1 cellular context compared by ENCODE assay signal in the genomic region with DNA sequence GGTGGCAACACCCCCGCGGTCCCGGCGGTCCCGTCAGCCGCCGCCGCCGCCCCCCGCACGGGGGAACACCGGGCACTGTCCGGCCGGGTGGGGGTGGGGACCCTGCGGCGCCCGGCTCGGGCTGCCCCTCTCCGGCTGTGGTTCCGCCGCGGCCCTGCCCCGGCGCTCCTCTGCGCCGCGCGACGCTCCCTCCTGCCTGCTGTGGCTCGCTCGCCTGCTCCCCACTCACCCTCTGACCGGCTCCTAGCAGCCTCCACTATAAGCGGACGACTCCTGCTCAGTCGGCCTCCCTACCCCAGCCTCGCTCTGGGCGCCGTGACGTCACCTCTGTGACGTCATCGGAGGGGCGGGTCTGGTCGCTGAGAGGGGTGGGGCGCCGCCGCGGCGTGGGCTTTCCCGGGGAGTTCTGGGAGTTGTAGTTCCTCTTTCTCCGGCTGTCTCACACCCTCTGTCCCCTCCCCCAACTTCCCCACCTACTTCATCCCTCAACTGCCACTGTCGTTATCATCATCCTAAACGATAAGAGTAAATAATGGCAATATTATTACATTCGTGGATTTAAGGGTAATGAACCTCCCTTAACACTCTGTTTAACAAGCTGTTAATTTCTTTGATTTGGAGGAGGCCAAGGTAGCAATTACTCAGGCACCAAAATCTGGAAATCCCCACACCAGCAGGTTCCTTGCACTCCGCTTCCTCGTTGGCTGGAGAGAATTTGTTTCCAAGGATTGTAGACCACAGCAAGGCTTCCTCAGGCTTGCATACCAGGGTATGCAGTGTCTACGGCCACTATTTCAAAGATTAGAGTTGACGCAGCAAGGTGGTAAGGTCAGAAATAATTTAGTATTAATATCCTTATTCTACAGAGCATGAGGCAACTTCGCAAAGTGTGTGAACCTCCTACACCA.
TF ChIP-seq lines count a peak whose summit lies in the region.

A gene (minus strand): TSS at position 308 of the 908 bp plus-strand sequence. CDS start 405 bp downstream, outside the sequence.

TF ChIP-seq in K562, 482 proteins besides CTCF, POLR2A, EP300 and RAD21 (continued from another document and continues in another):
- TF ChIP-seq, protein P1, sequence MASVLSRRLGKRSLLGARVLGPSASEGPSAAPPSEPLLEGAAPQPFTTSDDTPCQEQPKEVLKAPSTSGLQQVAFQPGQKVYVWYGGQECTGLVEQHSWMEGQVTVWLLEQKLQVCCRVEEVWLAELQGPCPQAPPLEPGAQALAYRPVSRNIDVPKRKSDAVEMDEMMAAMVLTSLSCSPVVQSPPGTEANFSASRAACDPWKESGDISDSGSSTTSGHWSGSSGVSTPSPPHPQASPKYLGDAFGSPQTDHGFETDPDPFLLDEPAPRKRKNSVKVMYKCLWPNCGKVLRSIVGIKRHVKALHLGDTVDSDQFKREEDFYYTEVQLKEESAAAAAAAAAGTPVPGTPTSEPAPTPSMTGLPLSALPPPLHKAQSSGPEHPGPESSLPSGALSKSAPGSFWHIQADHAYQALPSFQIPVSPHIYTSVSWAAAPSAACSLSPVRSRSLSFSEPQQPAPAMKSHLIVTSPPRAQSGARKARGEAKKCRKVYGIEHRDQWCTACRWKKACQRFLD (CRISPR knock-in tag; IDR thresholded peaks at IDR 0.05): peak; percentile 68; the same call in 1 of the 2 replicates
- TF ChIP-seq ASH1L (IDR thresholded peaks at IDR 0.05; ENCODE audit: borderline replicate concordance, low read depth, partially characterized antibody) (no peak), CHD1 (IDR thresholded peaks at IDR 0.05; ENCODE audit: low read length) (peak; percentile 27), RFX5 (IDR thresholded peaks at IDR 0.05; ENCODE audit: low read depth, low read length) (peak; percentile 82; the same call in 1 of the 2 replicates), ZNF311 (CRISPR knock-in tag; IDR thresholded peaks at IDR 0.05) (peak; percentile 56; the same call in 1 of the 2 replicates), L3MBTL2 (IDR thresholded peaks at IDR 0.05) (peak; percentile 71), POLR2B (IDR thresholded peaks at IDR 0.05; ENCODE audit: low read depth, partially characterized antibody) (peak; percentile 71), CTBP1 (IDR thresholded peaks at IDR 0.05; ENCODE audit: borderline replicate concordance) (peak; percentile 81), CHD4 (IDR thresholded peaks at IDR 0.05; ENCODE audit: insufficient read depth, insufficient replicate concordance, low read depth, low read length, poor library complexity, severe bottlenecking) (no peak), HNRNPK (IDR thresholded peaks at IDR 0.05; ENCODE audit: low read depth, low read length, poor library complexity, severe bottlenecking) (peak; percentile 48), ZNF695 (CRISPR knock-in tag; IDR thresholded peaks at IDR 0.05) (no peak), MAFG (tag; conservative IDR thresholded peaks at IDR 0.05) (no peak), SNIP1 (IDR thresholded peaks at IDR 0.05; ENCODE audit: low read depth) (no peak), HNRNPUL1 (IDR thresholded peaks at IDR 0.05; ENCODE audit: low read length) (no peak), ZNF76 (CRISPR knock-in tag; IDR thresholded peaks at IDR 0.05; ENCODE audit: borderline replicate concordance) (no peak; the same call in 1 of the 2 replicates), ZNF583 (CRISPR knock-in tag; IDR thresholded peaks at IDR 0.05) (0 out of 2 replicates have a peak, but pooled peaks have one; percentile 71), DIDO1 (tag; IDR thresholded peaks at IDR 0.05; ENCODE audit: low read depth) (no peak), TAL1 (IDR thresholded peaks at IDR 0.05) (peak; percentile 13; the same call in 1 of the 2 replicates), GTF2A2 (tag; IDR thresholded peaks at IDR 0.05) (peak; percentile 52; the same call in 1 of the 2 replicates), SIN3B (IDR thresholded peaks at IDR 0.05; ENCODE audit: low read depth) (peak; percentile 79; the same call in 1 of the 2 replicates), GATAD2A (IDR thresholded peaks at IDR 0.05) (0 out of 2 replicates have a peak, but pooled peaks have one; percentile 54), KHSRP (IDR thresholded peaks at IDR 0.05) (peak; percentile 100), SIX5 (IDR thresholded peaks at IDR 0.05; ENCODE audit: borderline replicate concordance in 1 of 2, insufficient read depth in 1 of 2, low read depth in 1 of 2, low read length in 2 of 2) (peak; percentile 73 to 83), POLR2G (IDR thresholded peaks at IDR 0.05; ENCODE audit: low read depth, low read length) (peak; percentile 94), NR2F6 (CRISPR knock-in tag; IDR thresholded peaks at IDR 0.05) (0 out of 2 replicates have a peak, but pooled peaks have one; percentile 7), YBX1 (IDR thresholded peaks at IDR 0.05) (no peak), MEF2D (tag; conservative IDR thresholded peaks at IDR 0.05; ENCODE audit: low read depth) (no peak), STAG1 (CRISPR knock-in tag; IDR thresholded peaks at IDR 0.05; ENCODE audit: borderline replicate concordance) (no peak), SRSF9 (IDR thresholded peaks at IDR 0.05; ENCODE audit: borderline replicate concordance, low read depth, low read length) (no peak), TBP (optimal IDR thresholded peaks at IDR 0.05; ENCODE audit: low read depth, low read length) (peak; percentile 61), ZNF644 (tag; IDR thresholded peaks at IDR 0.05; ENCODE audit: low read depth) (no peak), NFATC3 (IDR thresholded peaks at IDR 0.05) (peak; percentile 57; the same call in 1 of the 2 replicates), ZNF282 (CRISPR knock-in tag; IDR thresholded peaks at IDR 0.05) (no peak), ZNF586 (CRISPR knock-in tag; conservative IDR thresholded peaks at IDR 0.05) (no peak), NEUROD1 (IDR thresholded peaks at IDR 0.05; ENCODE audit: borderline replicate concordance, low read depth, low read length, partially characterized antibody) (no peak), HLTF (IDR thresholded peaks at IDR 0.05) (no peak; the same call in 1 of the 2 replicates), ETV1 (tag; conservative IDR thresholded peaks at IDR 0.05; ENCODE audit: low read depth) (no peak)
- TF ChIP-seq, protein P2, sequence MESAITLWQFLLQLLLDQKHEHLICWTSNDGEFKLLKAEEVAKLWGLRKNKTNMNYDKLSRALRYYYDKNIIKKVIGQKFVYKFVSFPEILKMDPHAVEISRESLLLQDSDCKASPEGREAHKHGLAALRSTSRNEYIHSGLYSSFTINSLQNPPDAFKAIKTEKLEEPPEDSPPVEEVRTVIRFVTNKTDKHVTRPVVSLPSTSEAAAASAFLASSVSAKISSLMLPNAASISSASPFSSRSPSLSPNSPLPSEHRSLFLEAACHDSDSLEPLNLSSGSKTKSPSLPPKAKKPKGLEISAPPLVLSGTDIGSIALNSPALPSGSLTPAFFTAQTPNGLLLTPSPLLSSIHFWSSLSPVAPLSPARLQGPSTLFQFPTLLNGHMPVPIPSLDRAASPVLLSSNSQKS (CRISPR knock-in tag; IDR thresholded peaks at IDR 0.05): 0 out of 2 replicates have a peak, but pooled peaks have one; percentile 42
- TF ChIP-seq, protein P3, sequence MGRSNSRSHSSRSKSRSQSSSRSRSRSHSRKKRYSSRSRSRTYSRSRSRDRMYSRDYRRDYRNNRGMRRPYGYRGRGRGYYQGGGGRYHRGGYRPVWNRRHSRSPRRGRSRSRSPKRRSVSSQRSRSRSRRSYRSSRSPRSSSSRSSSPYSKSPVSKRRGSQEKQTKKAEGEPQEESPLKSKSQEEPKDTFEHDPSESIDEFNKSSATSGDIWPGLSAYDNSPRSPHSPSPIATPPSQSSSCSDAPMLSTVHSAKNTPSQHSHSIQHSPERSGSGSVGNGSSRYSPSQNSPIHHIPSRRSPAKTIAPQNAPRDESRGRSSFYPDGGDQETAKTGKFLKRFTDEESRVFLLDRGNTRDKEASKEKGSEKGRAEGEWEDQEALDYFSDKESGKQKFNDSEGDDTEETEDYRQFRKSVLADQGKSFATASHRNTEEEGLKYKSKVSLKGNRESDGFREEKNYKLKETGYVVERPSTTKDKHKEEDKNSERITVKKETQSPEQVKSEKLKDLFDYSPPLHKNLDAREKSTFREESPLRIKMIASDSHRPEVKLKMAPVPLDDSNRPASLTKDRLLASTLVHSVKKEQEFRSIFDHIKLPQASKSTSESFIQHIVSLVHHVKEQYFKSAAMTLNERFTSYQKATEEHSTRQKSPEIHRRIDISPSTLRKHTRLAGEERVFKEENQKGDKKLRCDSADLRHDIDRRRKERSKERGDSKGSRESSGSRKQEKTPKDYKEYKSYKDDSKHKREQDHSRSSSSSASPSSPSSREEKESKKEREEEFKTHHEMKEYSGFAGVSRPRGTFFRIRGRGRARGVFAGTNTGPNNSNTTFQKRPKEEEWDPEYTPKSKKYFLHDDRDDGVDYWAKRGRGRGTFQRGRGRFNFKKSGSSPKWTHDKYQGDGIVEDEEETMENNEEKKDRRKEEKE (IDR thresholded peaks at IDR 0.05; ENCODE audit: borderline replicate concordance in 1 of 2, control insufficient read depth in 1 of 2, low read depth in 2 of 2, low read length in 1 of 2): no peak
- TF ChIP-seq, protein P4, sequence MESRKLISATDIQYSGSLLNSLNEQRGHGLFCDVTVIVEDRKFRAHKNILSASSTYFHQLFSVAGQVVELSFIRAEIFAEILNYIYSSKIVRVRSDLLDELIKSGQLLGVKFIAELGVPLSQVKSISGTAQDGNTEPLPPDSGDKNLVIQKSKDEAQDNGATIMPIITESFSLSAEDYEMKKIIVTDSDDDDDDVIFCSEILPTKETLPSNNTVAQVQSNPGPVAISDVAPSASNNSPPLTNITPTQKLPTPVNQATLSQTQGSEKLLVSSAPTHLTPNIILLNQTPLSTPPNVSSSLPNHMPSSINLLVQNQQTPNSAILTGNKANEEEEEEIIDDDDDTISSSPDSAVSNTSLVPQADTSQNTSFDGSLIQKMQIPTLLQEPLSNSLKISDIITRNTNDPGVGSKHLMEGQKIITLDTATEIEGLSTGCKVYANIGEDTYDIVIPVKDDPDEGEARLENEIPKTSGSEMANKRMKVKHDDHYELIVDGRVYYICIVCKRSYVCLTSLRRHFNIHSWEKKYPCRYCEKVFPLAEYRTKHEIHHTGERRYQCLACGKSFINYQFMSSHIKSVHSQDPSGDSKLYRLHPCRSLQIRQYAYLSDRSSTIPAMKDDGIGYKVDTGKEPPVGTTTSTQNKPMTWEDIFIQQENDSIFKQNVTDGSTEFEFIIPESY (CRISPR knock-in tag; IDR thresholded peaks at IDR 0.05): no peak; the same call in 1 of the 2 replicates
- TF ChIP-seq, protein P5, sequence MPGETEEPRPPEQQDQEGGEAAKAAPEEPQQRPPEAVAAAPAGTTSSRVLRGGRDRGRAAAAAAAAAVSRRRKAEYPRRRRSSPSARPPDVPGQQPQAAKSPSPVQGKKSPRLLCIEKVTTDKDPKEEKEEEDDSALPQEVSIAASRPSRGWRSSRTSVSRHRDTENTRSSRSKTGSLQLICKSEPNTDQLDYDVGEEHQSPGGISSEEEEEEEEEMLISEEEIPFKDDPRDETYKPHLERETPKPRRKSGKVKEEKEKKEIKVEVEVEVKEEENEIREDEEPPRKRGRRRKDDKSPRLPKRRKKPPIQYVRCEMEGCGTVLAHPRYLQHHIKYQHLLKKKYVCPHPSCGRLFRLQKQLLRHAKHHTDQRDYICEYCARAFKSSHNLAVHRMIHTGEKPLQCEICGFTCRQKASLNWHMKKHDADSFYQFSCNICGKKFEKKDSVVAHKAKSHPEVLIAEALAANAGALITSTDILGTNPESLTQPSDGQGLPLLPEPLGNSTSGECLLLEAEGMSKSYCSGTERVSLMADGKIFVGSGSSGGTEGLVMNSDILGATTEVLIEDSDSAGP (CRISPR knock-in tag; IDR thresholded peaks at IDR 0.05): no peak
- TF ChIP-seq, protein P6, sequence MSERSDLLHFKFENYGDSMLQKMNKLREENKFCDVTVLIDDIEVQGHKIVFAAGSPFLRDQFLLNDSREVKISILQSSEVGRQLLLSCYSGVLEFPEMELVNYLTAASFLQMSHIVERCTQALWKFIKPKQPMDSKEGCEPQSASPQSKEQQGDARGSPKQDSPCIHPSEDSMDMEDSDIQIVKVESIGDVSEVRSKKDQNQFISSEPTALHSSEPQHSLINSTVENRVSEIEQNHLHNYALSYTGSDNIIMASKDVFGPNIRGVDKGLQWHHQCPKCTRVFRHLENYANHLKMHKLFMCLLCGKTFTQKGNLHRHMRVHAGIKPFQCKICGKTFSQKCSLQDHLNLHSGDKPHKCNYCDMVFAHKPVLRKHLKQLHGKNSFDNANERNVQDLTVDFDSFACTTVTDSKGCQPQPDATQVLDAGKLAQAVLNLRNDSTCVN (CRISPR knock-in tag; IDR thresholded peaks at IDR 0.05): 0 out of 2 replicates have a peak, but pooled peaks have one; percentile 65
- TF ChIP-seq, protein P7, sequence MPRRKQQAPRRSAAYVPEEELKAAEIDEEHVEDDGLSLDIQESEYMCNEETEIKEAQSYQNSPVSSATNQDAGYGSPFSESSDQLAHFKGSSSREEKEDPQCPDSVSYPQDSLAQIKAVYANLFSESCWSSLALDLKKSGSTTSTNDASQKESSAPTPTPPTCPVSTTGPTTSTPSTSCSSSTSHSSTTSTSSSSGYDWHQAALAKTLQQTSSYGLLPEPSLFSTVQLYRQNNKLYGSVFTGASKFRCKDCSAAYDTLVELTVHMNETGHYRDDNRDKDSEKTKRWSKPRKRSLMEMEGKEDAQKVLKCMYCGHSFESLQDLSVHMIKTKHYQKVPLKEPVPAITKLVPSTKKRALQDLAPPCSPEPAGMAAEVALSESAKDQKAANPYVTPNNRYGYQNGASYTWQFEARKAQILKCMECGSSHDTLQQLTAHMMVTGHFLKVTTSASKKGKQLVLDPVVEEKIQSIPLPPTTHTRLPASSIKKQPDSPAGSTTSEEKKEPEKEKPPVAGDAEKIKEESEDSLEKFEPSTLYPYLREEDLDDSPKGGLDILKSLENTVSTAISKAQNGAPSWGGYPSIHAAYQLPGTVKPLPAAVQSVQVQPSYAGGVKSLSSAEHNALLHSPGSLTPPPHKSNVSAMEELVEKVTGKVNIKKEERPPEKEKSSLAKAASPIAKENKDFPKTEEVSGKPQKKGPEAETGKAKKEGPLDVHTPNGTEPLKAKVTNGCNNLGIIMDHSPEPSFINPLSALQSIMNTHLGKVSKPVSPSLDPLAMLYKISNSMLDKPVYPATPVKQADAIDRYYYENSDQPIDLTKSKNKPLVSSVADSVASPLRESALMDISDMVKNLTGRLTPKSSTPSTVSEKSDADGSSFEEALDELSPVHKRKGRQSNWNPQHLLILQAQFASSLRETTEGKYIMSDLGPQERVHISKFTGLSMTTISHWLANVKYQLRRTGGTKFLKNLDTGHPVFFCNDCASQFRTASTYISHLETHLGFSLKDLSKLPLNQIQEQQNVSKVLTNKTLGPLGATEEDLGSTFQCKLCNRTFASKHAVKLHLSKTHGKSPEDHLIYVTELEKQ (CRISPR knock-in tag; IDR thresholded peaks at IDR 0.05): 0 out of 2 replicates have a peak, but pooled peaks have one; percentile 27
- TF ChIP-seq, protein P8, sequence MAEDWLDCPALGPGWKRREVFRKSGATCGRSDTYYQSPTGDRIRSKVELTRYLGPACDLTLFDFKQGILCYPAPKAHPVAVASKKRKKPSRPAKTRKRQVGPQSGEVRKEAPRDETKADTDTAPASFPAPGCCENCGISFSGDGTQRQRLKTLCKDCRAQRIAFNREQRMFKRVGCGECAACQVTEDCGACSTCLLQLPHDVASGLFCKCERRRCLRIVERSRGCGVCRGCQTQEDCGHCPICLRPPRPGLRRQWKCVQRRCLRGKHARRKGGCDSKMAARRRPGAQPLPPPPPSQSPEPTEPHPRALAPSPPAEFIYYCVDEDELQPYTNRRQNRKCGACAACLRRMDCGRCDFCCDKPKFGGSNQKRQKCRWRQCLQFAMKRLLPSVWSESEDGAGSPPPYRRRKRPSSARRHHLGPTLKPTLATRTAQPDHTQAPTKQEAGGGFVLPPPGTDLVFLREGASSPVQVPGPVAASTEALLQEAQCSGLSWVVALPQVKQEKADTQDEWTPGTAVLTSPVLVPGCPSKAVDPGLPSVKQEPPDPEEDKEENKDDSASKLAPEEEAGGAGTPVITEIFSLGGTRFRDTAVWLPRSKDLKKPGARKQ (CRISPR knock-in tag; IDR thresholded peaks at IDR 0.05): no peak
